ENCODE assay signal across 30 cellular contexts in the genomic region with DNA sequence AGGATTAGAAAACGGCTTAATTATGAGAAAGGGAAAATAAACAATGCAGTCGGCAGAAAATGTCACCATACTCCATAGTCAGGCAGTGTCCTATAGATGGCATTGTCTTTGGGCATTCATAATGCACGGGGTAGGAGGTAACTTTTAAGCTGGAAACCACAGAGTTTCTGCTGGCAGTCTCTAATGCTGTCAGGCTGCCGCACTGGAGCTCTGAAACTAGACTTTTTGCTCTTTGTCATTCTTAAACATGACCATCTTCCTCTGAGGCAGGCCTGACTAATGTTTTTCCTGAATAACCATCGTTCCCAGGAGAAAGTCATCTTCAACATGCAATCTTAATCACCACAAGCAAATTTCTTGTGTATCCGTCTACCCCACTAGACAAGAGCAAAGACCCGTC.
DNase-seq lines count a peak whose midpoint lies in the region; ATAC-seq, FAIRE-seq and TF ChIP-seq lines count a peak whose summit lies in the region.
"Had no signal": no experiment of that assay in that cellular context is flagged by ENCODE, and none has a peak within 500 bp of the region (broad histone marks: within the 10 kb centered on the region; RNA-seq: fewer than 3 reads in every experiment).

No MANE protein-coding gene starts in this region.

- no peaks in the 10 kb centered on the region for H3K79me2 ChIP-seq in HCT116 (ENCODE audit: insufficient read depth, low read length)

- no peak for TF ChIP-seq RAD21 in HCT116 (IDR thresholded peaks at IDR 0.05; ENCODE audit: low read depth)

- H3K27me3 ChIP-seq in HCT116 (ENCODE audit: insufficient read depth, low read length): no peaks in the 10 kb centered on the region
- H3K27me3 ChIP-seq: heart right ventricle, pancreas, spleen, upper lobe of left lung had no signal

- ATAC-seq in HCT116: peak; percentile 54; the same call in 1 of the 2 replicates
- no peak for ATAC-seq in GM21723 (IDR thresholded peaks at IDR 0.05; ENCODE audit: unreplicated experiment)
- ATAC-seq in HG02852 (IDR thresholded peaks at IDR 0.05; ENCODE audit: unreplicated experiment): no peak
- ATAC-seq: activated CD8-positive, alpha-beta memory T cell treated with anti-CD3 and anti-CD28 coated beads, Interleukin-2, amount 10 ng/mL, durations not matched to agents 7 days and 5 days; activated T-cell treated with anti-CD3 and anti-CD28 coated beads, Interleukin-2, amount 50 U/mL, for 72 hours; heart right ventricle; pancreas; WTC11 had no signal

- BruUV-seq in HCT116 (replicated peaks; lab: Mats Ljungman, UMichigan): no TSS peak

- DNase-seq in HCT116 (ENCODE audit: low read depth, low spot score) (no peak), RCC 7860 (ENCODE audit: low spot score) (peak; percentile 37), fibroblast of mammary gland (ENCODE audit: low read depth) (peak; percentile 73), dedifferentiated amniotic fluid mesenchymal stem cell (ENCODE audit: extremely low spot score) (no peak), pons (ENCODE audit: low spot score) (no peak)
- DNase-seq: activated CD4-positive, alpha-beta T cell treated with anti-CD3 and anti-CD28 coated beads, Interleukin-2, amount 50 U/mL, for 1 hour; activated CD8-positive, alpha-beta memory T cell treated with anti-CD3 and anti-CD28 coated beads, Interleukin-2, amount 10 ng/mL, durations not matched to agents 7 days and 5 days; activated naive CD4-positive, alpha-beta T cell; activated T-cell treated with anti-CD3 and anti-CD28 coated beads, Interleukin-2, amount 50 U/mL, for 72 hours; AML-193; CD4-positive, alpha-beta memory T cell; foreskin fibroblast; heart right ventricle; Karpas-422; NCI-H1092; NCI-H1930; nephron progenitor cell; NK-92 treated with Interleukin-12 subunit alpha and Interleukin-12 subunit beta, amount 100 ng/mL, for 24 hours; pancreas; PC-9; spleen; stimulated activated CD4-positive, alpha-beta T cell treated with anti-CD3 and anti-CD28 coated beads, Interleukin-2, amount 100 ng/mL, for 48 hours; substantia nigra; T1000; upper lobe of left lung had no signal

- no peak overlapping the region for H3K4me2 ChIP-seq in HCT116 (ENCODE audit: low read length)
- H3K4me2 ChIP-seq: PC-9 had no signal

- H3K27ac ChIP-seq in HCT116 (ENCODE audit: low read depth, low read length): no peak overlapping the region
- H3K27ac ChIP-seq: heart right ventricle, pancreas, PC-9, spleen, upper lobe of left lung had no signal

- no peaks in the 10 kb centered on the region for H3K9me2 ChIP-seq in HCT116 (ENCODE audit: insufficient read depth)

- H3K36me3 ChIP-seq in HCT116 (ENCODE audit: control insufficient read depth in 1 of 2, insufficient read depth in 2 of 2, low read length in 2 of 2): no peaks in the 10 kb centered on the region
- H3K36me3 ChIP-seq: heart right ventricle, pancreas, spleen, upper lobe of left lung had no signal

- H3K4me3 ChIP-seq in HCT116 (replicated peaks in 1 of 2; ENCODE audit: low read depth in 1 of 2, low read length in 2 of 2) (no peak overlapping the region), fibroblast of mammary gland (ENCODE audit: control insufficient read depth, low read depth, low read length) (no peak overlapping the region)
- H3K4me3 ChIP-seq: heart right ventricle, lung, pancreas, PC-9, spleen, upper lobe of left lung had no signal

- no peaks in the 10 kb centered on the region for H4K20me1 ChIP-seq in HCT116 (ENCODE audit: insufficient read depth)

- intact Hi-C loops in HCT116 (cut with micrococcal nuclease): no loop called here

- no peaks in the 10 kb centered on the region for H3K9me3 ChIP-seq in HCT116 (ENCODE audit: control insufficient read depth in 1 of 2, insufficient read depth in 1 of 2, low read depth in 1 of 2, low read length in 2 of 2)
- H3K9me3 ChIP-seq: heart right ventricle, pancreas, spleen, upper lobe of left lung had no signal

- POLR2A ChIA-PET in HCT116 (lab: Charles Lee): no interaction called here

- H3K9ac ChIP-seq in HCT116 (ENCODE audit: low read length): no peak overlapping the region

- RAD21 ChIA-PET in HCT116 (lab: Charles Lee; ENCODE audit: low non-redundant PET in 1 of 2, low total read pairs in 2 of 2, uncharacterized antibody in 2 of 2, unreplicated experiment in 2 of 2): no interaction called here

- H2AFZ ChIP-seq in HCT116 (ENCODE audit: low read depth, low read length, poor library complexity, severe bottlenecking): no peak overlapping the region
- H2AFZ ChIP-seq: PC-9 had no signal

- FAIRE-seq in RCC 7860 (lab: Jason Lieb, UNC): no peak
- FAIRE-seq: H1, pancreas had no signal

- CTCF ChIA-PET in HCT116 (lab: Charles Lee): no interaction called here

- TF ChIP-seq CTCF in HCT116 (IDR thresholded peaks at IDR 0.05 in 2 of 3, conservative IDR thresholded peaks at IDR 0.05 in 1 of 3; ENCODE audit: borderline replicate concordance in 1 of 3, insufficient read depth in 1 of 3, low read depth in 2 of 3, low read length in 2 of 3): no peak
- no peak for TF ChIP-seq CTCF in fibroblast of mammary gland (conservative IDR thresholded peaks at IDR 0.05; ENCODE audit: control insufficient read depth, insufficient read depth, low read depth, low read length)

- TF ChIP-seq POLR2A in HCT116 (IDR thresholded peaks at IDR 0.05; ENCODE audit: borderline replicate concordance, extremely low read depth, insufficient read depth, insufficient read length): no peak

- no peaks in the 10 kb centered on the region for H3K4me1 ChIP-seq in HCT116 (ENCODE audit: control insufficient read depth in 1 of 2, insufficient read depth in 2 of 2, low read length in 2 of 2)
- H3K4me1 ChIP-seq: pancreas had no signal

TF ChIP-seq in HCT116, 20 proteins besides CTCF, POLR2A, EP300 and RAD21 (continues in another document):
- TF ChIP-seq TCF7L2 (IDR thresholded peaks at IDR 0.05; ENCODE audit: borderline replicate concordance, extremely low read depth, insufficient read depth, insufficient read length) (no peak), YY1 (IDR thresholded peaks at IDR 0.05; ENCODE audit: extremely low read depth, insufficient replicate concordance, low read depth, low read length) (no peak), SRF (IDR thresholded peaks at IDR 0.05; ENCODE audit: low read depth) (no peak), ZNF274 (IDR thresholded peaks at IDR 0.05; ENCODE audit: low read depth, low read length) (no peak), ELF1 (IDR thresholded peaks at IDR 0.05; ENCODE audit: borderline replicate concordance, low read depth) (no peak), CEBPB (IDR thresholded peaks at IDR 0.05; ENCODE audit: low read depth) (no peak), EZH2 (IDR thresholded peaks at IDR 0.05) (no peak), EGR1 (IDR thresholded peaks at IDR 0.05; ENCODE audit: low read depth) (no peak), POLR2AphosphoS5 (IDR thresholded peaks at IDR 0.05; ENCODE audit: low read depth, low read length) (no peak), EZH2phosphoT487 (IDR thresholded peaks at IDR 0.05; ENCODE audit: borderline replicate concordance) (no peak), CBX3 (IDR thresholded peaks at IDR 0.05; ENCODE audit: low read depth) (no peak), FOSL1 (IDR thresholded peaks at IDR 0.05; ENCODE audit: low read depth) (no peak)
- TF ChIP-seq, protein P1, sequence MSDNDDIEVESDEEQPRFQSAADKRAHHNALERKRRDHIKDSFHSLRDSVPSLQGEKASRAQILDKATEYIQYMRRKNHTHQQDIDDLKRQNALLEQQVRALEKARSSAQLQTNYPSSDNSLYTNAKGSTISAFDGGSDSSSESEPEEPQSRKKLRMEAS (IDR thresholded peaks at IDR 0.05): no peak
- TF ChIP-seq, protein P2, sequence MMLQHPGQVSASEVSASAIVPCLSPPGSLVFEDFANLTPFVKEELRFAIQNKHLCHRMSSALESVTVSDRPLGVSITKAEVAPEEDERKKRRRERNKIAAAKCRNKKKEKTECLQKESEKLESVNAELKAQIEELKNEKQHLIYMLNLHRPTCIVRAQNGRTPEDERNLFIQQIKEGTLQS (IDR thresholded peaks at IDR 0.05): no peak
- TF ChIP-seq, protein P3, sequence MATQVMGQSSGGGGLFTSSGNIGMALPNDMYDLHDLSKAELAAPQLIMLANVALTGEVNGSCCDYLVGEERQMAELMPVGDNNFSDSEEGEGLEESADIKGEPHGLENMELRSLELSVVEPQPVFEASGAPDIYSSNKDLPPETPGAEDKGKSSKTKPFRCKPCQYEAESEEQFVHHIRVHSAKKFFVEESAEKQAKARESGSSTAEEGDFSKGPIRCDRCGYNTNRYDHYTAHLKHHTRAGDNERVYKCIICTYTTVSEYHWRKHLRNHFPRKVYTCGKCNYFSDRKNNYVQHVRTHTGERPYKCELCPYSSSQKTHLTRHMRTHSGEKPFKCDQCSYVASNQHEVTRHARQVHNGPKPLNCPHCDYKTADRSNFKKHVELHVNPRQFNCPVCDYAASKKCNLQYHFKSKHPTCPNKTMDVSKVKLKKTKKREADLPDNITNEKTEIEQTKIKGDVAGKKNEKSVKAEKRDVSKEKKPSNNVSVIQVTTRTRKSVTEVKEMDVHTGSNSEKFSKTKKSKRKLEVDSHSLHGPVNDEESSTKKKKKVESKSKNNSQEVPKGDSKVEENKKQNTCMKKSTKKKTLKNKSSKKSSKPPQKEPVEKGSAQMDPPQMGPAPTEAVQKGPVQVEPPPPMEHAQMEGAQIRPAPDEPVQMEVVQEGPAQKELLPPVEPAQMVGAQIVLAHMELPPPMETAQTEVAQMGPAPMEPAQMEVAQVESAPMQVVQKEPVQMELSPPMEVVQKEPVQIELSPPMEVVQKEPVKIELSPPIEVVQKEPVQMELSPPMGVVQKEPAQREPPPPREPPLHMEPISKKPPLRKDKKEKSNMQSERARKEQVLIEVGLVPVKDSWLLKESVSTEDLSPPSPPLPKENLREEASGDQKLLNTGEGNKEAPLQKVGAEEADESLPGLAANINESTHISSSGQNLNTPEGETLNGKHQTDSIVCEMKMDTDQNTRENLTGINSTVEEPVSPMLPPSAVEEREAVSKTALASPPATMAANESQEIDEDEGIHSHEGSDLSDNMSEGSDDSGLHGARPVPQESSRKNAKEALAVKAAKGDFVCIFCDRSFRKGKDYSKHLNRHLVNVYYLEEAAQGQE (IDR thresholded peaks at IDR 0.05; ENCODE audit: low read depth): no peak

Comparison
In these comparisons a context has a peak if more than half of its experiments do, and no peak if none do; other contexts are left out.
1. DNase-seq: peak in RCC 7860 (single experiment) and fibroblast of mammary gland (single experiment); none in HCT116 (single experiment), dedifferentiated amniotic fluid mesenchymal stem cell (single experiment) and pons (single experiment).